8 cellular contexts compared by ENCODE assay signal in the genomic region with DNA sequence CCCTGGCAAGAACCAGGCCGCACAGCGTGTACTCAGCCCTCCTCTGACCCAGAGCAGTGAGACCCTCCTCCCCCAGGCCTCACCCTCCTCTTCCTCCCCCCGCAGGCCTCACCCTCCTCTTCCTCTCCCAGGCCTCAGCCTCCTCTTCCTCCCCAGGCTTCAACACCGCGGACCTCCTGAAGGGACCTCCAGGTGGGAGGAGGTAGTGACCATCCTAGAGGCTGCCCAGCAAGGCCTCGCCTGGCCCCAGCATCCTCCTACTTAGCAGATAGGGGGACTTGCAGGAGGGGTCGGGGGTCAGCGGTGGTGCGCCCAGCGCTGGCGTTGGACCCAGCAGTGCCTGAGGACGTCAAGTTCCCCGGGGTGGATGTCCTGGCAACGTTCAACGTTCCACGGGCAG.
DNase-seq lines count a peak whose midpoint lies in the region; ATAC-seq, FAIRE-seq and TF ChIP-seq lines count a peak whose summit lies in the region.

No MANE protein-coding gene starts in this region.

- no peaks in the 10 kb centered on the region for H3K9me1 ChIP-seq in K562 (ENCODE audit: control insufficient read depth, insufficient read depth, low read length)

- peak; percentile 15 for ATAC-seq in HG03196 (IDR thresholded peaks at IDR 0.05; ENCODE audit: unreplicated experiment)
- ATAC-seq in K562 = no peak; the same call in 2 of the 3 replicates
- ATAC-seq in HG03457 (IDR thresholded peaks at IDR 0.05; ENCODE audit: unreplicated experiment) = no peak

- DNase-seq in activated T-cell treated with anti-CD3 and anti-CD28 coated beads, Interleukin-2, amount 50 U/mL, for 24 hours = no peak
- DNase-seq in activated T-cell treated with anti-CD3 and anti-CD28 coated beads for 4 hours (no peak), K562 (ENCODE audit: extremely low read depth in 1 of 4, low spot score in 3 of 4) (peak in 2 of 4 experiments; percentile 26 to 37), type B pancreatic cell (ENCODE audit: extremely low spot score, unreplicated experiment) (no peak)
- DNase-seq in central memory CD4-positive, alpha-beta T cell = no peak

- TF ChIP-seq CTCF in K562 (IDR thresholded peaks at IDR 0.05 in 2 of 3, conservative IDR thresholded peaks at IDR 0.05 in 1 of 3; ENCODE audit: insufficient read depth in 2 of 3, low read depth in 1 of 3, low read length in 3 of 3) = no peak
- TF ChIP-seq CTCF in type B pancreatic cell (conservative IDR thresholded peaks at IDR 0.05) = no peak

- no peaks in the 10 kb centered on the region for H3K79me2 ChIP-seq in K562 (ENCODE audit: control insufficient read depth, insufficient read depth, low read length)

- H3K27me3 ChIP-seq in K562 (ENCODE audit: control insufficient read depth in 2 of 2, insufficient read depth in 2 of 2, low read length in 2 of 2) (no peaks in the 10 kb centered on the region), thymus (ENCODE audit: control insufficient read depth, insufficient read depth) (no peaks in the 10 kb centered on the region)

- H3K9me3 ChIP-seq in K562 (replicated peaks; ENCODE audit: control insufficient read depth, insufficient read depth, low read depth, low read length) (no peaks in the 10 kb centered on the region), thymus (ENCODE audit: control insufficient read depth) (no peaks in the 10 kb centered on the region)

- intact Hi-C loops in K562 (cut with micrococcal nuclease) = no loop called here

- peak overlapping the region; percentile 94 for H3K27ac Mint-ChIP-seq in activated T-cell treated with anti-CD3 and anti-CD28 coated beads, Interleukin-2, amount 50 U/mL, for 24 hours
- no peak overlapping the region for H3K27ac Mint-ChIP-seq in type B pancreatic cell

- H3K4me2 ChIP-seq in K562 (ENCODE audit: insufficient read depth, low read length) = no peak overlapping the region

- no peak for FAIRE-seq in K562 (lab: Jason Lieb, UNC)

- no peak overlapping the region for H2AFZ ChIP-seq in K562 (ENCODE audit: low read depth, low read length)

- H3K36me3 ChIP-seq in K562 (ENCODE audit: control insufficient read depth, insufficient read depth, low read length) (no peaks in the 10 kb centered on the region), thymus (ENCODE audit: control insufficient read depth, insufficient read depth) (peaks cover 12% of the 10 kb centered on the region)

- 0 out of 4 replicates have a peak overlapping the region, but pooled peaks of 1 of the 2 experiments have one; percentile 18 for H3K9ac ChIP-seq in K562 (ENCODE audit: insufficient read depth in 1 of 2, low read depth in 2 of 2, low read length in 2 of 2)

- POLR2A ChIA-PET in K562 (lab: Yijun Ruan, JAX) = no interaction called here

- no peaks in the 10 kb centered on the region for H3K9me3 Mint-ChIP-seq in activated T-cell treated with anti-CD3 and anti-CD28 coated beads, Interleukin-2, amount 50 U/mL, for 24 hours
- H3K9me3 Mint-ChIP-seq in type B pancreatic cell = no peaks in the 10 kb centered on the region

- no peak overlapping the region for H3K4me3 ChIP-seq in K562
- H3K4me3 ChIP-seq in thymus (ENCODE audit: low read length) = peak overlapping the region; percentile 44

- no peak for TF ChIP-seq EP300 in K562 (IDR thresholded peaks at IDR 0.05; ENCODE audit: low read length)

- H3K27me3 Mint-ChIP-seq in activated T-cell treated with anti-CD3 and anti-CD28 coated beads, Interleukin-2, amount 50 U/mL, for 24 hours = no peaks in the 10 kb centered on the region
- H3K27me3 Mint-ChIP-seq in type B pancreatic cell = no peaks in the 10 kb centered on the region

- TF ChIP-seq POLR2A in K562 (conservative IDR thresholded peaks at IDR 0.05) = no peak

- peak overlapping the region; percentile 77 for H3K4me3 Mint-ChIP-seq in activated T-cell treated with anti-CD3 and anti-CD28 coated beads, Interleukin-2, amount 50 U/mL, for 24 hours
- H3K4me3 Mint-ChIP-seq in type B pancreatic cell = no peak overlapping the region

- H3K4me1 ChIP-seq in K562 (replicated peaks in 1 of 2; ENCODE audit: control insufficient read depth in 2 of 2, insufficient read depth in 2 of 2, low read length in 2 of 2) = peaks cover 9 to 54% of the 10 kb centered on the region in 2 experiments; a peak in 4 of 5 replicates
- peaks cover 18% of the 10 kb centered on the region for H3K4me1 ChIP-seq in thymus (ENCODE audit: control insufficient read depth, insufficient read depth, low read length)

- no TSS peak for BruUV-seq in K562 (replicated peaks; lab: Mats Ljungman, UMichigan)

- H3K27ac ChIP-seq in K562 (ENCODE audit: extremely low read depth, low read depth, low read length) (no peak overlapping the region), thymus (ENCODE audit: low read depth) (peak overlapping the region; percentile 98)

- CTCF ChIA-PET in K562 (lab: Yijun Ruan, JAX; ENCODE audit: low intra/inter-chr PET ratio) = no interaction called here

- no peak for TF ChIP-seq RAD21 in K562 (CRISPR knock-in tag; conservative IDR thresholded peaks at IDR 0.05 in 1 of 2, IDR thresholded peaks at IDR 0.05 in 1 of 2)

- 80% methylated on average over 13 of the region's 16 CpGs for WGBS in K562 (ENCODE audit: insufficient coverage, low coverage, missing lambda C conversion rate)
- 57% methylated on average over 16 of the region's 16 CpGs for WGBS in thymus

- H3K36me3 Mint-ChIP-seq in activated T-cell treated with anti-CD3 and anti-CD28 coated beads, Interleukin-2, amount 50 U/mL, for 24 hours (ENCODE audit: low read depth) = peaks cover 9% of the 10 kb centered on the region
- peaks cover 7% of the 10 kb centered on the region for H3K36me3 Mint-ChIP-seq in type B pancreatic cell

- in situ Hi-C loops in K562 (cut with MboI) = no loop called here

- H4K20me1 ChIP-seq in K562 (replicated peaks; ENCODE audit: control insufficient read depth, insufficient read depth, low read length) = no peaks in the 10 kb centered on the region

- peaks cover 73% of the 10 kb centered on the region for H3K4me1 Mint-ChIP-seq in activated T-cell treated with anti-CD3 and anti-CD28 coated beads, Interleukin-2, amount 50 U/mL, for 24 hours (ENCODE audit: low read depth)
- H3K4me1 Mint-ChIP-seq in type B pancreatic cell (ENCODE audit: unreplicated experiment) = peaks cover 9% of the 10 kb centered on the region

TF ChIP-seq in K562, 482 proteins besides CTCF, POLR2A, EP300 and RAD21 (continues in another document):
- TF ChIP-seq SAP30 (IDR thresholded peaks at IDR 0.05; ENCODE audit: borderline replicate concordance, insufficient read depth, low read depth, low read length, poor library complexity, severe bottlenecking) = no peak
- no peak for TF ChIP-seq ZNF354B (CRISPR knock-in tag; IDR thresholded peaks at IDR 0.05)
- TF ChIP-seq ZBTB7A (IDR thresholded peaks at IDR 0.05; ENCODE audit: borderline replicate concordance, control insufficient read depth, low read depth, low read length) = 0 out of 2 replicates have a peak, but pooled peaks have one; percentile 3
- 0 out of 2 replicates have a peak, but pooled peaks have one; percentile 1 for TF ChIP-seq ZNF589 (CRISPR knock-in tag; IDR thresholded peaks at IDR 0.05; ENCODE audit: low read depth)
- TF ChIP-seq, protein P1, sequence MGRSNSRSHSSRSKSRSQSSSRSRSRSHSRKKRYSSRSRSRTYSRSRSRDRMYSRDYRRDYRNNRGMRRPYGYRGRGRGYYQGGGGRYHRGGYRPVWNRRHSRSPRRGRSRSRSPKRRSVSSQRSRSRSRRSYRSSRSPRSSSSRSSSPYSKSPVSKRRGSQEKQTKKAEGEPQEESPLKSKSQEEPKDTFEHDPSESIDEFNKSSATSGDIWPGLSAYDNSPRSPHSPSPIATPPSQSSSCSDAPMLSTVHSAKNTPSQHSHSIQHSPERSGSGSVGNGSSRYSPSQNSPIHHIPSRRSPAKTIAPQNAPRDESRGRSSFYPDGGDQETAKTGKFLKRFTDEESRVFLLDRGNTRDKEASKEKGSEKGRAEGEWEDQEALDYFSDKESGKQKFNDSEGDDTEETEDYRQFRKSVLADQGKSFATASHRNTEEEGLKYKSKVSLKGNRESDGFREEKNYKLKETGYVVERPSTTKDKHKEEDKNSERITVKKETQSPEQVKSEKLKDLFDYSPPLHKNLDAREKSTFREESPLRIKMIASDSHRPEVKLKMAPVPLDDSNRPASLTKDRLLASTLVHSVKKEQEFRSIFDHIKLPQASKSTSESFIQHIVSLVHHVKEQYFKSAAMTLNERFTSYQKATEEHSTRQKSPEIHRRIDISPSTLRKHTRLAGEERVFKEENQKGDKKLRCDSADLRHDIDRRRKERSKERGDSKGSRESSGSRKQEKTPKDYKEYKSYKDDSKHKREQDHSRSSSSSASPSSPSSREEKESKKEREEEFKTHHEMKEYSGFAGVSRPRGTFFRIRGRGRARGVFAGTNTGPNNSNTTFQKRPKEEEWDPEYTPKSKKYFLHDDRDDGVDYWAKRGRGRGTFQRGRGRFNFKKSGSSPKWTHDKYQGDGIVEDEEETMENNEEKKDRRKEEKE (IDR thresholded peaks at IDR 0.05; ENCODE audit: borderline replicate concordance in 1 of 2, control insufficient read depth in 1 of 2, low read depth in 2 of 2, low read length in 1 of 2) = no peak
